In genomic region chr1:80053613-80054012, GRCh38 we compare ENCODE assay signal across 18 cellular contexts.
DNase-seq lines count a peak whose midpoint lies in the region; ATAC-seq, FAIRE-seq and TF ChIP-seq lines count a peak whose summit lies in the region.
"Had no signal": no experiment of that assay in that cellular context is flagged by ENCODE, and none has a peak within 500 bp of the region (broad histone marks: within the 10 kb centered on the region; RNA-seq: fewer than 3 reads in every experiment).

No MANE protein-coding gene starts in this region.

- H3K36me3 ChIP-seq in RWPE2 (ENCODE audit: low read depth) (no peaks in the 10 kb centered on the region), keratinocyte (ENCODE audit: control insufficient read depth in 2 of 2, extremely low read depth in 1 of 2, insufficient read depth in 2 of 2, low read length in 2 of 2) (no peaks in the 10 kb centered on the region), smooth muscle cell (ENCODE audit: low read depth) (no peaks in the 10 kb centered on the region)
- H3K36me3 ChIP-seq: BE2C had no signal

- ATAC-seq in RWPE2 (ENCODE audit: low read depth) (no peak), left lobe of liver (no peak)
- ATAC-seq: HepG2 had no signal

- dilution Hi-C loops in keratinocyte (cut with MboI; ENCODE audit: extremely low pct_ligation_motif_present, low sequenced_read_pairs), result no loop called here

- no peak overlapping the region for H3K9ac ChIP-seq in keratinocyte (ENCODE audit: control insufficient read depth, extremely low read depth, insufficient read depth, low read length)
- no peak overlapping the region for H3K9ac ChIP-seq in smooth muscle cell (ENCODE audit: low read depth)

- H3K27me3 ChIP-seq in RWPE2 (ENCODE audit: insufficient read depth, poor library complexity, severe bottlenecking), result no peaks in the 10 kb centered on the region
- no peaks in the 10 kb centered on the region for H3K27me3 ChIP-seq in keratinocyte (ENCODE audit: control insufficient read depth, extremely low read depth, insufficient read depth, low read length)
- no peaks in the 10 kb centered on the region for H3K27me3 ChIP-seq in smooth muscle cell (ENCODE audit: low read depth)
- H3K27me3 ChIP-seq: BE2C had no signal

- H3K4me3 ChIP-seq in RWPE2 (ENCODE audit: severe bottlenecking) (no peak overlapping the region), keratinocyte (ENCODE audit: control insufficient read depth in 2 of 3, extremely low read depth in 1 of 3, insufficient read depth in 2 of 3, low read depth in 1 of 3, low read length in 3 of 3) (no peak overlapping the region), smooth muscle cell (no peak overlapping the region)
- H3K4me3 ChIP-seq: SK-N-MC had no signal

- H3K4me1 ChIP-seq in RWPE2 (ENCODE audit: insufficient read depth, poor library complexity, severe bottlenecking) (peaks cover 25% of the 10 kb centered on the region), keratinocyte (ENCODE audit: control insufficient read depth, extremely low read depth, insufficient read depth, low read length) (peaks cover 4% of the 10 kb centered on the region), smooth muscle cell (ENCODE audit: low read depth) (no peaks in the 10 kb centered on the region)
- H3K4me1 ChIP-seq: BE2C had no signal

- no peak overlapping the region for H2AFZ ChIP-seq in keratinocyte (ENCODE audit: control insufficient read depth, low read length)
- no peak overlapping the region for H2AFZ ChIP-seq in smooth muscle cell (ENCODE audit: low read depth)

- H3K9me3 ChIP-seq in RWPE2 (ENCODE audit: severe bottlenecking), result no peaks in the 10 kb centered on the region
- no peaks in the 10 kb centered on the region for H3K9me3 ChIP-seq in keratinocyte (ENCODE audit: control insufficient read depth, low read depth, low read length)
- no peaks in the 10 kb centered on the region for H3K9me3 ChIP-seq in smooth muscle cell (replicated peaks; ENCODE audit: low read depth)
- H3K9me3 ChIP-seq: BE2C had no signal

- H3K27ac ChIP-seq in C4-2B (peak overlapping the region; percentile 59), RWPE2 (ENCODE audit: poor library complexity, severe bottlenecking) (peak overlapping the region; percentile 50), keratinocyte (ENCODE audit: control insufficient read depth, insufficient read depth, low read length) (peak overlapping the region; percentile 52), smooth muscle cell (ENCODE audit: low read depth) (peak overlapping the region; percentile 64)
- H3K27ac ChIP-seq: SK-N-MC had no signal

- H4K20me1 ChIP-seq in keratinocyte (ENCODE audit: control insufficient read depth, extremely low read depth, insufficient read depth, low read length) (no peaks in the 10 kb centered on the region), smooth muscle cell (ENCODE audit: low read depth) (no peaks in the 10 kb centered on the region)

- H3F3A ChIP-seq in smooth muscle cell (ENCODE audit: low read depth), result no peaks in the 10 kb centered on the region

- no peaks in the 10 kb centered on the region for H3K79me2 ChIP-seq in keratinocyte (ENCODE audit: control insufficient read depth, insufficient read depth, low read length)
- no peaks in the 10 kb centered on the region for H3K79me2 ChIP-seq in smooth muscle cell (ENCODE audit: low read depth)

- no peaks in the 10 kb centered on the region for H3K9me1 ChIP-seq in keratinocyte (ENCODE audit: control insufficient read depth, extremely low read depth, insufficient read depth, low read length)

- 97% methylated on average over 10 of the region's 14 CpGs for WGBS in smooth muscle cell (ENCODE audit: low lambda C conversion rate)

- H3K4me2 ChIP-seq in keratinocyte (ENCODE audit: control insufficient read depth, extremely low read depth, insufficient read depth, low read depth, low read length) (no peak overlapping the region), smooth muscle cell (no peak overlapping the region)

- no peak for FAIRE-seq in keratinocyte (lab: Jason Lieb, UNC)
- FAIRE-seq: GM12892, GM19239, HepG2 had no signal

- DNase-seq in RWPE2 (ENCODE audit: low spot score) (no peak), keratinocyte (ENCODE audit: low read depth, low spot score) (no peak), smooth muscle cell (lab: John Stamatoyannopoulos, UW; ENCODE audit: unreplicated experiment) (no peak), left lobe of liver (ENCODE audit: low spot score) (no peak), H4 (ENCODE audit: low spot score) (no peak), LoVo (ENCODE audit: low spot score) (no peak), pons (ENCODE audit: low spot score) (no peak)
- DNase-seq: BE2C; Calu3; DND-41; H7; Karpas-422; NK-92 treated with Interleukin-12 subunit alpha and Interleukin-12 subunit beta, amount 100 ng/mL, for 24 hours had no signal

- TF ChIP-seq CTCF in C4-2B (conservative IDR thresholded peaks at IDR 0.05), result no peak
- no peak for TF ChIP-seq CTCF in RWPE2 (IDR thresholded peaks at IDR 0.05; ENCODE audit: poor library complexity, severe bottlenecking)
- no peak for TF ChIP-seq CTCF in keratinocyte (optimal IDR thresholded peaks at IDR 0.05 in 1 of 3, IDR thresholded peaks at IDR 0.05 in 1 of 3, conservative IDR thresholded peaks at IDR 0.05 in 1 of 3; ENCODE audit: extremely low read depth in 1 of 3, insufficient read depth in 2 of 3, low read length in 3 of 3)
- TF ChIP-seq CTCF in smooth muscle cell (IDR thresholded peaks at IDR 0.05; ENCODE audit: borderline replicate concordance, insufficient read depth, poor library complexity, severe bottlenecking), result no peak
